ENCODE assay signal across 8 cellular contexts in genomic region chr17:57954421-57955182, GRCh38. TPM values are rescaled to one million over a fixed set of nuclear protein-coding genes. Genes with fewer than 3 reads are reported as not detected.
A peak's percentile ranks its signal among the peaks of the same experiment; 100 is the strongest.
DNase-seq lines count a peak whose midpoint lies in the region; ATAC-seq and TF ChIP-seq lines count a peak whose summit lies in the region.

No MANE protein-coding gene starts in this region.

- no peak for TF ChIP-seq CTCF in CD4-positive, alpha-beta T cell (IDR thresholded peaks at IDR 0.05)
- TF ChIP-seq CTCF in endodermal cell (conservative IDR thresholded peaks at IDR 0.05) (no peak), tibial nerve (IDR thresholded peaks at IDR 0.05) (no peak)

- peak in 1 of 2 donors; percentile 47 for TF ChIP-seq EP300 in tibial nerve (IDR thresholded peaks at IDR 0.05)

- H2AFZ ChIP-seq in mesenchymal stem cell (ENCODE audit: low read depth, low read length) = no peak overlapping the region

- no peak overlapping the region for H3K27ac ChIP-seq in CD4-positive, alpha-beta T cell (ENCODE audit: low read depth, low read length)
- H3K27ac ChIP-seq in SJCRH30 (peak overlapping the region; percentile 79), endodermal cell (ENCODE audit: low read depth, low read length) (peak overlapping the region; percentile 90), mesenchymal stem cell (ENCODE audit: low read length, poor library complexity, severe bottlenecking) (peak overlapping the region; percentile 73), tibial nerve (peak overlapping the region; percentile 98 to 99 (median 99))

- H3K27ac Mint-ChIP-seq in CD4-positive, alpha-beta T cell = no peak overlapping the region
- H3K27ac Mint-ChIP-seq in endodermal cell = peak overlapping the region; percentile 45

- H4K8ac ChIP-seq in mesenchymal stem cell (ENCODE audit: low read length) = peak overlapping the region; percentile 77

- H3K27me3 ChIP-seq in CD4-positive, alpha-beta T cell (ENCODE audit: control insufficient read depth, insufficient read depth, low read length) = peaks cover 10% of the 10 kb centered on the region
- H3K27me3 ChIP-seq in SJCRH30 (no peaks in the 10 kb centered on the region), endodermal cell (ENCODE audit: control insufficient read depth, insufficient read depth, low read length, poor library complexity, severe bottlenecking) (peaks cover 15% of the 10 kb centered on the region), mesenchymal stem cell (ENCODE audit: control insufficient read depth in 1 of 2, insufficient read depth in 1 of 2, low read length in 2 of 2) (no peaks in the 10 kb centered on the region), tibial nerve (no peaks in the 10 kb centered on the region)

- peak overlapping the region; percentile 83 for H3K4me3 Mint-ChIP-seq in CD4-positive, alpha-beta T cell
- H3K4me3 Mint-ChIP-seq in endodermal cell = peak overlapping the region; percentile 61

- peak overlapping the region; percentile 87 for H3K4me3 ChIP-seq in SJCRH30
- H3K4me3 ChIP-seq in endodermal cell (ENCODE audit: low read length) = peak overlapping the region; percentile 72
- H3K4me3 ChIP-seq in mesenchymal stem cell (ENCODE audit: insufficient read depth in 1 of 2, low read depth in 1 of 2, low read length in 2 of 2) = peak overlapping the region; percentile 79 to 82
- peak overlapping the region; percentile 75 to 100 (median 80) for H3K4me3 ChIP-seq in tibial nerve

- ATAC-seq in CD4-positive, alpha-beta T cell (ENCODE audit: poor library complexity) = peak; percentile 13
- ATAC-seq in HG02642 (IDR thresholded peaks at IDR 0.05; ENCODE audit: poor library complexity, unreplicated experiment) (peak; percentile 11), GM21737 (IDR thresholded peaks at IDR 0.05; ENCODE audit: unreplicated experiment) (no peak), HG02623 (IDR thresholded peaks at IDR 0.05; ENCODE audit: unreplicated experiment) (no peak)

- TF ChIP-seq POLR2A in tibial nerve (IDR thresholded peaks at IDR 0.05) = peak in 1 of 2 donors; percentile 13

- DNase-seq in CD4-positive, alpha-beta T cell = no peak
- DNase-seq in SJCRH30 (peak; percentile 84 to 86), endodermal cell (peak; percentile 92), mesenchymal stem cell (peak; percentile 74), tibial nerve (ENCODE audit: low spot score in 2 of 2) (peak; percentile 63 to 67)

- H3K18ac ChIP-seq in mesenchymal stem cell (ENCODE audit: low read depth in 1 of 2, low read length in 2 of 2) = peak overlapping the region; percentile 15 to 91

- H3K27me3 Mint-ChIP-seq in CD4-positive, alpha-beta T cell = peaks cover 40% of the 10 kb centered on the region
- peaks cover 45% of the 10 kb centered on the region for H3K27me3 Mint-ChIP-seq in endodermal cell (ENCODE audit: insufficient read depth)

- no peaks in the 10 kb centered on the region for H3K36me3 Mint-ChIP-seq in CD4-positive, alpha-beta T cell (ENCODE audit: low read depth)
- no peaks in the 10 kb centered on the region for H3K36me3 Mint-ChIP-seq in endodermal cell (ENCODE audit: low read depth)

- 0 to 2% methylated on average over 18 to 81 of the region's 84 CpGs for WGBS in endodermal cell (ENCODE audit: insufficient coverage in 1 of 2, insufficient read length in 1 of 2), 2 experiments
- 0% methylated on average over 44 of the region's 84 CpGs for WGBS in mesenchymal stem cell
- WGBS in tibial nerve, 2 donors = 0 to 2% methylated on average over 15 to 37 of the region's 84 CpGs

- intact Hi-C loops in CD4-positive, alpha-beta T cell (cut with DNase I, micrococcal nuclease) = loop anchor here in 1 of 2 experiments (5.0 kb wide), 1 partner anchor 33 kb away; the partner anchor contains the start of gene VEZF1

- H3K23ac ChIP-seq in mesenchymal stem cell (ENCODE audit: low read length in 2 of 2) = peak overlapping the region; percentile 23 to 60

- CTCF ChIA-PET in CD4-positive, alpha-beta T cell (lab: Charles Lee) = interaction anchor here (0.9 to 2.5 kb wide), 4 partner anchors 26 to 45 kb away, joined by 3 to 5 read pairs (median 4); partner anchors contain the start of gene VEZF1

- H3K36me3 ChIP-seq in SJCRH30 (no peaks in the 10 kb centered on the region), endodermal cell (ENCODE audit: control insufficient read depth, insufficient read depth, low read length) (no peaks in the 10 kb centered on the region), mesenchymal stem cell (ENCODE audit: control insufficient read depth in 1 of 2, insufficient read depth in 2 of 2, low read depth in 1 of 2, low read length in 2 of 2) (no peaks in the 10 kb centered on the region), tibial nerve (no peaks in the 10 kb centered on the region)

- H3K9me3 ChIP-seq in CD4-positive, alpha-beta T cell (ENCODE audit: control insufficient read depth, low read length) = no peaks in the 10 kb centered on the region
- H3K9me3 ChIP-seq in SJCRH30 (replicated peaks) = no peaks in the 10 kb centered on the region
- no peaks in the 10 kb centered on the region for H3K9me3 ChIP-seq in endodermal cell (ENCODE audit: control insufficient read depth, low read length)
- H3K9me3 ChIP-seq in mesenchymal stem cell (ENCODE audit: control insufficient read depth, low read length) = no peaks in the 10 kb centered on the region
- no peaks in the 10 kb centered on the region for H3K9me3 ChIP-seq in tibial nerve

- peaks cover 31% of the 10 kb centered on the region for H3K4me1 ChIP-seq in SJCRH30
- peaks cover 13% of the 10 kb centered on the region for H3K4me1 ChIP-seq in endodermal cell (ENCODE audit: control insufficient read depth, insufficient read depth, low read length)
- peaks cover 38% of the 10 kb centered on the region for H3K4me1 ChIP-seq in mesenchymal stem cell (ENCODE audit: control insufficient read depth, insufficient read depth, low read depth, low read length)
- H3K4me1 ChIP-seq in tibial nerve = peaks cover 3 to 61% (median 24%) of the 10 kb centered on the region in 4 donors

- H2BK120ac ChIP-seq in mesenchymal stem cell (ENCODE audit: low read depth, low read length) = peak overlapping the region; percentile 99

- peak overlapping the region; percentile 99 for H2BK15ac ChIP-seq in mesenchymal stem cell (ENCODE audit: low read depth, poor library complexity, severe bottlenecking)

- peak overlapping the region; percentile 64 for H3K9ac ChIP-seq in endodermal cell (ENCODE audit: extremely low read depth, low read length, poor library complexity, severe bottlenecking)
- peak overlapping the region; percentile 84 for H3K9ac ChIP-seq in mesenchymal stem cell (ENCODE audit: low read length)

- peaks cover 5% of the 10 kb centered on the region for H3K79me1 ChIP-seq in mesenchymal stem cell (replicated peaks; ENCODE audit: low read length, poor library complexity, severe bottlenecking)

- POLR2A ChIA-PET in CD4-positive, alpha-beta T cell (lab: Charles Lee) = interaction anchor here (1.1 to 2.4 kb wide), 7 partner anchors 7 to 105 kb away, joined by 3 to 12 read pairs (median 5); partner anchors contain the start of genes MRPS23, SRSF1 and VEZF1

- peak overlapping the region; percentile 4 to 94 for H2BK12ac ChIP-seq in mesenchymal stem cell (ENCODE audit: low read length in 2 of 2)

- no peak overlapping the region for H2AK5ac ChIP-seq in mesenchymal stem cell (ENCODE audit: low read length, severe bottlenecking)

- H3K4me1 Mint-ChIP-seq in CD4-positive, alpha-beta T cell (ENCODE audit: low read depth) = peaks cover 25% of the 10 kb centered on the region
- peaks cover 45% of the 10 kb centered on the region for H3K4me1 Mint-ChIP-seq in endodermal cell

- no peaks in the 10 kb centered on the region for H3K9me3 Mint-ChIP-seq in CD4-positive, alpha-beta T cell
- H3K9me3 Mint-ChIP-seq in endodermal cell = no peaks in the 10 kb centered on the region

- peak overlapping the region; percentile 55 to 95 for H3K14ac ChIP-seq in mesenchymal stem cell (ENCODE audit: low read length in 2 of 2)

- peak overlapping the region; percentile 94 for H4K91ac ChIP-seq in mesenchymal stem cell (ENCODE audit: low read length)

- peak overlapping the region; percentile 40 to 91 for H3K4ac ChIP-seq in mesenchymal stem cell (ENCODE audit: low read depth in 1 of 2, low read length in 2 of 2)

- peak overlapping the region; percentile 81 for H3K4me2 ChIP-seq in mesenchymal stem cell (ENCODE audit: low read length, poor library complexity, severe bottlenecking)

- H2BK5ac ChIP-seq in mesenchymal stem cell (ENCODE audit: low read depth, low read length, poor library complexity, severe bottlenecking) = peak overlapping the region; percentile 92

RNA-seq across cellular contexts. Expression of gene CUEDC1, which starts 0.6 kb away (rescaled TPM):
- total RNA-seq in CD4-positive, alpha-beta T cell = 1 to 10 TPM in 1 of 2 experiments, under 1 TPM in 1; 0.41 to 1.0 TPM
- 11.6 and 14.4 TPM in 2 replicates for total RNA-seq in SJCRH30 (2014; rRNA removed; shearing (Covaris generic))
- 10 to 100 TPM; 11.0 to 18.7 TPM for total RNA-seq in endodermal cell
- 43.5 TPM for polyA plus RNA-seq in endodermal cell (2013, experiment 1 of 2)
- 39.6 TPM for polyA plus RNA-seq in endodermal cell (2013, experiment 2 of 2)
- polyA plus RNA-seq in mesenchymal stem cell (2013, experiment 1 of 2) = 23.1 TPM
- 22.1 TPM for polyA plus RNA-seq in mesenchymal stem cell (2013, experiment 2 of 2)
- 10 to 100 TPM; 32.1 to 55.5 (median 38.8) TPM for total RNA-seq in tibial nerve

RNA-seq across cellular contexts. Expression of gene VEZF1, which starts 33.5 kb away (rescaled TPM):
- 10 to 100 TPM; 41.6 to 41.7 TPM for total RNA-seq in CD4-positive, alpha-beta T cell
- total RNA-seq in SJCRH30 (2014; rRNA removed; shearing (Covaris generic)) = 74.9 and 78.9 TPM in 2 replicates
- total RNA-seq in endodermal cell (10 to 100 TPM; 50.3 to 59.3 TPM), tibial nerve (10 to 100 TPM; 42.3 to 66.0 (median 48.3) TPM)
- polyA plus RNA-seq in endodermal cell (2013, experiment 1 of 2) = 143 TPM
- 140 TPM for polyA plus RNA-seq in endodermal cell (2013, experiment 2 of 2)
- 45.1 TPM for polyA plus RNA-seq in mesenchymal stem cell (2013, experiment 1 of 2)
- 43.6 TPM for polyA plus RNA-seq in mesenchymal stem cell (2013, experiment 2 of 2)

RNA-seq across cellular contexts. Expression of gene SRSF1, which starts 52.4 kb away (rescaled TPM):
- 100 to 1,000 TPM; 115 to 121 TPM for total RNA-seq in CD4-positive, alpha-beta T cell
- total RNA-seq in SJCRH30 (2014; rRNA removed; shearing (Covaris generic)) = 549 and 575 TPM in 2 replicates
- total RNA-seq in endodermal cell (100 to 1,000 TPM; 339 to 361 TPM), tibial nerve (100 to 1,000 TPM in 3 of 4 donors, 10 to 100 TPM in 1; 92.4 to 173 (median 143) TPM)
- polyA plus RNA-seq in endodermal cell (2013, experiment 1 of 2) = 250 TPM
- 209 TPM for polyA plus RNA-seq in endodermal cell (2013, experiment 2 of 2)
- 121 TPM for polyA plus RNA-seq in mesenchymal stem cell (2013, experiment 1 of 2)
- polyA plus RNA-seq in mesenchymal stem cell (2013, experiment 2 of 2) = 123 TPM

Comparison
In these comparisons a context has a peak if more than half of its experiments do, and no peak if none do; other contexts are left out.
1. ATAC-seq: peak in CD4-positive, alpha-beta T cell (single experiment) and HG02642 (single experiment); none in GM21737 (single experiment) and HG02623 (single experiment).
2. DNase-seq: peak in SJCRH30 (2 of 2), endodermal cell (single experiment), mesenchymal stem cell (single experiment) and tibial nerve (2 of 2); none in CD4-positive, alpha-beta T cell (0 of 10).
3. Peak in every context shown above with its lines, with median percentiles within 50 percentile points of each other: H3K4me3 ChIP-seq.